In the genomic region with DNA sequence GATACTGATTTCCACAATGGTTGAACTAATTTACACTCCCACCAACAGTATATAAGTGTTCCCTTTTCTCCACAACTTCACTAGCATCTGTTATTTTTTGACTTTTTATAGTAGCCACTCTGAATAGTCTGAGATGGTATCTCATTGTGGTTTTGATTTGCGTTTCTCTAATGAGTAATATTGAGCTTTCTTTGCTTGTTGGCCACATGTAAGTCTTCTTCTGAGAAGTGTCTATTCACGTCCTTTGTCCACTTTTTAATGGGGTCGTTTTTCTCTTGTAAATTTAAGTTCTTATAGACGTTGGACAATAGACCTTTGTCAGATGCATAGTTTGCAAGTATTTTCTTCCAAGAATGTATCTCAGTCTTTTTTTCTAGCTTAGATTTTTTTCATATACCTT, we compare ENCODE assay signal across 16 cellular contexts. TPM values are rescaled to one million over a fixed set of nuclear protein-coding genes. Genes with fewer than 3 reads are reported as not detected.
DNase-seq lines count a peak whose midpoint lies in the region; ATAC-seq and TF ChIP-seq lines count a peak whose summit lies in the region.
"Had no signal": no experiment of that assay in that cellular context is flagged by ENCODE, and none has a peak within 500 bp of the region (broad histone marks: within the 10 kb centered on the region; RNA-seq: fewer than 3 reads in every experiment).

No MANE protein-coding gene starts in this region.

- peaks cover 11% of the 10 kb centered on the region for H4K20me1 ChIP-seq in hepatocyte (ENCODE audit: insufficient read depth, poor library complexity, severe bottlenecking)

- peaks cover 96% of the 10 kb centered on the region for H3K79me2 ChIP-seq in hepatocyte

- TF ChIP-seq CTCF in hepatocyte (IDR thresholded peaks at IDR 0.05; ENCODE audit: poor library complexity) = no peak

- 77% methylated on average over 4 of the region's 4 CpGs for WGBS in hepatocyte (ENCODE audit: low lambda C conversion rate, missing lambda C conversion rate)

- H3K4me1 ChIP-seq in CD4-positive, CD25-positive, alpha-beta regulatory T cell (ENCODE audit: control insufficient read depth, insufficient read depth, low read length, poor library complexity, severe bottlenecking) = peaks cover 51% of the 10 kb centered on the region
- no peaks in the 10 kb centered on the region for H3K4me1 ChIP-seq in hepatocyte (ENCODE audit: insufficient read depth)

- H2AFZ ChIP-seq in hepatocyte = no peak overlapping the region

- H3K4me1 Mint-ChIP-seq in CD4-positive, CD25-positive, alpha-beta regulatory T cell = peaks cover 55 to 80% (median 68%) of the 10 kb centered on the region in 4 donors

- H3K27ac ChIP-seq in CD4-positive, CD25-positive, alpha-beta regulatory T cell (ENCODE audit: insufficient read depth, low read length, poor library complexity, severe bottlenecking) = no peak overlapping the region
- no peak overlapping the region for H3K27ac ChIP-seq in hepatocyte
- H3K27ac ChIP-seq: heart left ventricle, upper lobe of right lung had no signal

- peaks cover 0 to 1% (median 0%) of the 10 kb centered on the region in 7 donors for H3K9me3 Mint-ChIP-seq in CD4-positive, CD25-positive, alpha-beta regulatory T cell
- H3K9me3 Mint-ChIP-seq: HFFc6, naive B cell had no signal

- H3K9me2 ChIP-seq in hepatocyte (replicated peaks; ENCODE audit: insufficient read depth) = no peaks in the 10 kb centered on the region

- no peak overlapping the region for H3K4me2 ChIP-seq in hepatocyte

- DNase-seq in CD4-positive, CD25-positive, alpha-beta regulatory T cell = peak in 1 of 3 donors; percentile 15
- DNase-seq in kidney glomerular epithelial cell (lab: John Stamatoyannopoulos, UW) (no peak), hepatocyte (ENCODE audit: low spot score) (no peak), NCI-H1436 treated with DMSO at 0.1 percent for 48 hours (lab: John Stamatoyannopoulos, UW) (no peak)
- DNase-seq: central memory CD4-positive, alpha-beta T cell; COR-L47; heart left ventricle; HFFc6; left colon; naive B cell; stimulated activated CD4-positive, alpha-beta T cell treated with anti-CD3 and anti-CD28 coated beads, Interleukin-1b, Interleukin-23, amount 100 ng/mL, for 48 hours; upper lobe of right lung had no signal

- peaks cover 25% of the 10 kb centered on the region for H3K36me3 Mint-ChIP-seq in CD4-positive, CD25-positive, alpha-beta regulatory T cell

- H3K27ac Mint-ChIP-seq in CD4-positive, CD25-positive, alpha-beta regulatory T cell = peak overlapping the region in 1 of 3 donors; percentile 48
- H3K27ac Mint-ChIP-seq: HFFc6 had no signal

- no peak for ATAC-seq in CD4-positive, CD25-positive, alpha-beta regulatory T cell (ENCODE audit: low read depth in 2 of 2)
- ATAC-seq in GM18861 (IDR thresholded peaks at IDR 0.05; ENCODE audit: unreplicated experiment) = peak; percentile 52
- ATAC-seq in HG02588 (IDR thresholded peaks at IDR 0.05; ENCODE audit: unreplicated experiment) = peak; percentile 47
- ATAC-seq in HG03520 (IDR thresholded peaks at IDR 0.05; ENCODE audit: unreplicated experiment) = peak; percentile 53
- no peak for ATAC-seq in HG03039 (IDR thresholded peaks at IDR 0.05; ENCODE audit: unreplicated experiment)
- ATAC-seq: heart left ventricle, left colon, upper lobe of right lung had no signal

- H3K4me3 ChIP-seq in CD4-positive, CD25-positive, alpha-beta regulatory T cell (ENCODE audit: low read depth, low read length) = peak overlapping the region; percentile 8
- H3K4me3 ChIP-seq in hepatocyte = no peak overlapping the region
- H3K4me3 ChIP-seq: heart left ventricle, upper lobe of right lung had no signal

- H3K36me3 ChIP-seq in CD4-positive, CD25-positive, alpha-beta regulatory T cell (ENCODE audit: control insufficient read depth, insufficient read depth, low read length) = peaks cover 15% of the 10 kb centered on the region
- no peaks in the 10 kb centered on the region for H3K36me3 ChIP-seq in hepatocyte (replicated peaks; ENCODE audit: insufficient read depth, low read depth)
- H3K36me3 ChIP-seq: upper lobe of right lung had no signal

- H3K9me3 ChIP-seq in CD4-positive, CD25-positive, alpha-beta regulatory T cell (ENCODE audit: control insufficient read depth in 2 of 2, low read length in 2 of 2) = no peaks in the 10 kb centered on the region
- H3K9me3 ChIP-seq in hepatocyte (ENCODE audit: low read depth) = no peaks in the 10 kb centered on the region
- H3K9me3 ChIP-seq: heart left ventricle, upper lobe of right lung had no signal

- peak overlapping the region in 1 of 4 donors; percentile 15 for H3K4me3 Mint-ChIP-seq in CD4-positive, CD25-positive, alpha-beta regulatory T cell
- H3K4me3 Mint-ChIP-seq: HFFc6, naive B cell had no signal

- H3K27me3 ChIP-seq in CD4-positive, CD25-positive, alpha-beta regulatory T cell (ENCODE audit: control insufficient read depth, insufficient read depth, low read length) = no peaks in the 10 kb centered on the region
- H3K27me3 ChIP-seq in hepatocyte = no peaks in the 10 kb centered on the region
- H3K27me3 ChIP-seq: heart left ventricle, upper lobe of right lung had no signal

- no peaks in the 10 kb centered on the region for H3K27me3 Mint-ChIP-seq in CD4-positive, CD25-positive, alpha-beta regulatory T cell
- H3K27me3 Mint-ChIP-seq: naive B cell had no signal

RNA-seq across cellular contexts. Expression of gene FBXW7, which starts 10.0 kb away (rescaled TPM):
- total RNA-seq in CD4-positive, CD25-positive, alpha-beta regulatory T cell = 146 TPM
- 10 to 100 TPM; 43.8 to 50.7 (median 47.4) TPM for polyA plus RNA-seq in CD4-positive, CD25-positive, alpha-beta regulatory T cell
- 41.4 and 43.5 TPM in 2 replicates for total RNA-seq in hepatocyte
- 16.2 and 23.2 TPM in 2 replicates for polyA plus RNA-seq in hepatocyte

Comparison
In these comparisons a context has a peak if more than half of its experiments do, and no peak if none do; other contexts are left out.
1. ATAC-seq: peak in GM18861 (single experiment), HG02588 (single experiment) and HG03520 (single experiment); none in CD4-positive, CD25-positive, alpha-beta regulatory T cell (0 of 2) and HG03039 (single experiment).